ENCODE assay signal across 37 cellular contexts in genomic region chr11:59291228-59291627, GRCh38.
"Had no signal": no experiment of that assay in that cellular context is flagged by ENCODE, and none has a peak within 500 bp of the region (broad histone marks: within the 10 kb centered on the region; RNA-seq: fewer than 3 reads in every experiment).

No MANE protein-coding gene starts in this region.

- H3K4me1 ChIP-seq: adrenal gland, breast epithelium, colonic mucosa, esophagus squamous epithelium, gastroesophageal sphincter had no signal

- H3K36me3 Mint-ChIP-seq: activated CD4-positive, alpha-beta memory T cell treated with anti-CD3 and anti-CD28 coated beads for 36 hours; activated CD8-positive, alpha-beta memory T cell treated with anti-CD3 and anti-CD28 coated beads, Interleukin-2, amount 10 ng/mL, durations not matched to agents 7 days and 5 days; activated naive CD4-positive, alpha-beta T cell treated with anti-CD3 and anti-CD28 coated beads, Interleukin-2, amount 50 U/mL, for 24 hours; activated naive CD8-positive, alpha-beta T cell treated with anti-CD3 and anti-CD28 coated beads for 36 hours; brain had no signal

- DNase-seq: activated B cell treated with CpG ODN at 0.5 μM for 24 hours; activated CD4-positive, alpha-beta memory T cell treated with anti-CD3 and anti-CD28 coated beads for 36 hours; activated CD8-positive, alpha-beta memory T cell treated with anti-CD3 and anti-CD28 coated beads, Interleukin-2, amount 10 ng/mL, durations not matched to agents 7 days and 5 days; activated CD8-positive, alpha-beta memory T cell treated with anti-CD3 and anti-CD28 coated beads, Interleukin-2, amount 50 U/mL, for 4 hours; activated CD8-positive, alpha-beta T cell treated with anti-CD3 and anti-CD28 coated beads, Interleukin-2, amount 10 ng/mL, durations not matched to agents 7 days and 5 days; activated effector memory CD4-positive, alpha-beta T cell treated with anti-CD3 and anti-CD28 coated beads, Interleukin-2, amount 50 U/mL, for 16 hours; activated naive CD4-positive, alpha-beta T cell treated with anti-CD3 and anti-CD28 coated beads for 36 hours; activated naive CD8-positive, alpha-beta T cell treated with anti-CD3 and anti-CD28 coated beads for 36 hours; activated naive CD8-positive, alpha-beta T cell treated with anti-CD3 and anti-CD28 coated beads, Interleukin-2, amount 50 U/mL, for 24 hours; activated T-cell treated with anti-CD3 and anti-CD28 coated beads, Interleukin-2, amount 50 U/mL, for 1 hour; activated T-cell treated with anti-CD3 and anti-CD28 coated beads, Interleukin-2, amount 50 U/mL, for 48 hours; adrenal gland; amygdala; aorta; central memory CD4-positive, alpha-beta T cell; cerebellar nuclear complex; colonic mucosa; effector CD8-positive, alpha-beta T cell; esophagus squamous epithelium; foreskin melanocyte; T-helper 1 cell; T-helper 17 cell; T1000; WERI-Rb-1 had no signal

- H3K4me3 Mint-ChIP-seq: activated B cell treated with CpG ODN at 0.5 μM for 24 hours; activated CD4-positive, alpha-beta memory T cell treated with anti-CD3 and anti-CD28 coated beads for 36 hours; activated CD4-positive, alpha-beta T cell treated with anti-CD3 and anti-CD28 coated beads, Interleukin-2, amount 10 ng/mL, durations not matched to agents 24 days and 14 days; activated CD8-positive, alpha-beta memory T cell treated with anti-CD3 and anti-CD28 coated beads, Interleukin-2, amount 10 ng/mL, durations not matched to agents 7 days and 5 days; activated CD8-positive, alpha-beta T cell treated with anti-CD3 and anti-CD28 coated beads, Interleukin-2, amount 10 ng/mL, durations not matched to agents 7 days and 5 days; activated naive CD4-positive, alpha-beta T cell treated with anti-CD3 and anti-CD28 coated beads for 36 hours; activated naive CD4-positive, alpha-beta T cell treated with anti-CD3 and anti-CD28 coated beads, Interleukin-2, amount 50 U/mL, for 24 hours; activated naive CD8-positive, alpha-beta T cell treated with anti-CD3 and anti-CD28 coated beads for 36 hours; activated naive CD8-positive, alpha-beta T cell treated with anti-CD3 and anti-CD28 coated beads, Interleukin-2, amount 50 U/mL, for 24 hours; activated T-helper 1 cell treated with anti-CD3 and anti-CD28 coated beads, Interleukin-12 subunit alpha, Interleukin-12 subunit beta, Interleukin-2, Interleukin-4 antibody, amounts not matched to agents 30 ng/mL and 10 ng/mL and 1 ng/mL, durations not matched to agents 14 hours and 24 hours and 36 hours; brain; T-helper 17 cell; T-helper 2 cell treated with Interferon-gamma antibody and Interleukin-4, amounts not matched to agents 5 μg/mL and 100 μg/mL, for 36 hours had no signal

- H3K27me3 ChIP-seq: adrenal gland, breast epithelium, cardiac muscle cell, colonic mucosa had no signal

- FAIRE-seq: endometrium, endothelial cell of umbilical vein had no signal

- H3K27ac Mint-ChIP-seq: activated B cell treated with CpG ODN at 0.5 μM for 24 hours; activated CD4-positive, alpha-beta memory T cell treated with anti-CD3 and anti-CD28 coated beads for 36 hours; activated CD4-positive, alpha-beta T cell treated with anti-CD3 and anti-CD28 coated beads, Interleukin-2, amount 10 ng/mL, durations not matched to agents 24 days and 14 days; activated CD8-positive, alpha-beta memory T cell treated with anti-CD3 and anti-CD28 coated beads, Interleukin-2, amount 10 ng/mL, durations not matched to agents 7 days and 5 days; activated CD8-positive, alpha-beta T cell treated with anti-CD3 and anti-CD28 coated beads, Interleukin-2, amount 10 ng/mL, durations not matched to agents 7 days and 5 days; activated naive CD4-positive, alpha-beta T cell treated with anti-CD3 and anti-CD28 coated beads for 36 hours; activated naive CD4-positive, alpha-beta T cell treated with anti-CD3 and anti-CD28 coated beads, Interleukin-2, amount 50 U/mL, for 24 hours; activated naive CD8-positive, alpha-beta T cell treated with anti-CD3 and anti-CD28 coated beads for 36 hours; activated naive CD8-positive, alpha-beta T cell treated with anti-CD3 and anti-CD28 coated beads, Interleukin-2, amount 50 U/mL, for 24 hours; activated T-helper 1 cell treated with anti-CD3 and anti-CD28 coated beads, Interleukin-12 subunit alpha, Interleukin-12 subunit beta, Interleukin-2, Interleukin-4 antibody, amounts not matched to agents 30 ng/mL and 10 ng/mL and 1 ng/mL, durations not matched to agents 14 hours and 24 hours and 36 hours; activated T-helper 2 cell treated with anti-CD3 and anti-CD28 coated beads, Interferon-gamma antibody, Interleukin-2, Interleukin-4, amounts not matched to agents 10 μg/mL and 5 μg/mL and 100 μg/mL, durations not matched to agents 14 hours and 24 hours and 36 hours; brain; T-helper 17 cell; T-helper 2 cell treated with Interferon-gamma antibody and Interleukin-4, amounts not matched to agents 5 μg/mL and 100 μg/mL, for 36 hours had no signal

- H3K9me3 Mint-ChIP-seq: activated CD4-positive, alpha-beta T cell treated with anti-CD3 and anti-CD28 coated beads, Interleukin-2, amount 10 ng/mL, durations not matched to agents 24 days and 14 days; activated naive CD4-positive, alpha-beta T cell treated with anti-CD3 and anti-CD28 coated beads for 36 hours; activated naive CD4-positive, alpha-beta T cell treated with anti-CD3 and anti-CD28 coated beads, Interleukin-2, amount 50 U/mL, for 24 hours; activated naive CD8-positive, alpha-beta T cell treated with anti-CD3 and anti-CD28 coated beads for 36 hours; activated naive CD8-positive, alpha-beta T cell treated with anti-CD3 and anti-CD28 coated beads, Interleukin-2, amount 50 U/mL, for 24 hours; activated T-helper 1 cell treated with anti-CD3 and anti-CD28 coated beads, Interleukin-12 subunit alpha, Interleukin-12 subunit beta, Interleukin-2, Interleukin-4 antibody, amounts not matched to agents 30 ng/mL and 10 ng/mL and 1 ng/mL, durations not matched to agents 14 hours and 24 hours and 36 hours; activated T-helper 2 cell treated with anti-CD3 and anti-CD28 coated beads, Interferon-gamma antibody, Interleukin-2, Interleukin-4, amounts not matched to agents 10 μg/mL and 5 μg/mL and 100 μg/mL, durations not matched to agents 14 hours and 24 hours and 36 hours; T-helper 2 cell treated with Interferon-gamma antibody and Interleukin-4, amounts not matched to agents 5 μg/mL and 100 μg/mL, for 36 hours had no signal

- H3K4me3 ChIP-seq: adrenal gland, breast epithelium, cardiac muscle cell, colonic mucosa, esophagus squamous epithelium, gastroesophageal sphincter had no signal

- H3K27ac ChIP-seq: adrenal gland, breast epithelium, cardiac muscle cell, colonic mucosa, epithelial cell of prostate, esophagus squamous epithelium, gastroesophageal sphincter, WERI-Rb-1 had no signal

- H3K36me3 ChIP-seq: adrenal gland, breast epithelium, cardiac muscle cell, colonic mucosa, esophagus squamous epithelium, gastroesophageal sphincter, WERI-Rb-1 had no signal

- H3K4me1 Mint-ChIP-seq: activated CD4-positive, alpha-beta T cell treated with anti-CD3 and anti-CD28 coated beads, Interleukin-2, amount 10 ng/mL, durations not matched to agents 24 days and 14 days; activated CD8-positive, alpha-beta memory T cell treated with anti-CD3 and anti-CD28 coated beads, Interleukin-2, amount 10 ng/mL, durations not matched to agents 7 days and 5 days; activated naive CD4-positive, alpha-beta T cell treated with anti-CD3 and anti-CD28 coated beads, Interleukin-2, amount 50 U/mL, for 24 hours; activated naive CD8-positive, alpha-beta T cell treated with anti-CD3 and anti-CD28 coated beads for 36 hours; brain; T-helper 17 cell had no signal

- H3K9me3 ChIP-seq: adrenal gland, breast epithelium, colonic mucosa, esophagus squamous epithelium, gastroesophageal sphincter had no signal

- ATAC-seq: activated CD4-positive, CD25-positive, alpha-beta regulatory T cell treated with anti-CD3 and anti-CD28 coated beads, Interleukin-2, amount 50 U/mL, for 24 hours; activated CD8-positive, alpha-beta memory T cell treated with anti-CD3 and anti-CD28 coated beads, Interleukin-2, amount 10 ng/mL, durations not matched to agents 7 days and 5 days; activated CD8-positive, alpha-beta T cell treated with anti-CD3 and anti-CD28 coated beads, Interleukin-2, amount 10 ng/mL, durations not matched to agents 7 days and 5 days; activated naive CD8-positive, alpha-beta T cell treated with anti-CD3 and anti-CD28 coated beads, Interleukin-2, amount 50 U/mL, for 24 hours; gastroesophageal sphincter; T-helper 17 cell had no signal

- H3K27me3 Mint-ChIP-seq: activated B cell treated with CpG ODN at 0.5 μM for 24 hours had no signal
